8 cellular contexts compared by ENCODE assay signal in genomic region chr19:10748195-10748923, GRCh38. TPM values are rescaled to one million over a fixed set of nuclear protein-coding genes. Genes with fewer than 3 reads are reported as not detected.
DNase-seq lines count a peak whose midpoint lies in the region; ATAC-seq and TF ChIP-seq lines count a peak whose summit lies in the region.

No MANE protein-coding gene starts in this region.

- no peaks in the 10 kb centered on the region for H3K36me3 ChIP-seq in heart left ventricle
- H3K36me3 ChIP-seq in upper lobe of left lung = no peaks in the 10 kb centered on the region

- 79 to 88% (median 85%) methylated on average over 16 to 20 of the region's 20 CpGs for WGBS in heart left ventricle, 4 donors
- WGBS in upper lobe of left lung, 2 donors = 89 to 90% methylated on average over 19 to 20 of the region's 20 CpGs

- no peaks in the 10 kb centered on the region for H3K36me3 Mint-ChIP-seq in chondrocyte (ENCODE audit: low read depth)
- no peaks in the 10 kb centered on the region for H3K36me3 Mint-ChIP-seq in naive thymus-derived CD8-positive, alpha-beta T cell

- POLR2A ChIA-PET in naive thymus-derived CD8-positive, alpha-beta T cell (lab: Charles Lee) = interaction anchor here (0.6 kb wide), 1 partner anchor 17 kb away, joined by 3 read pairs; no protein-coding TSS in a partner anchor

- no peak overlapping the region for H3K4me3 Mint-ChIP-seq in chondrocyte (ENCODE audit: unreplicated experiment)
- H3K4me3 Mint-ChIP-seq in naive thymus-derived CD8-positive, alpha-beta T cell = peak overlapping the region in 5 of 10 donors; percentile 28 to 77 (median 47)

- H3K27me3 Mint-ChIP-seq in chondrocyte (ENCODE audit: low read depth) = no peaks in the 10 kb centered on the region
- no peaks in the 10 kb centered on the region for H3K27me3 Mint-ChIP-seq in naive thymus-derived CD8-positive, alpha-beta T cell

- TF ChIP-seq POLR2A in heart left ventricle (IDR thresholded peaks at IDR 0.05) (no peak), upper lobe of left lung (IDR thresholded peaks at IDR 0.05) (no peak)

- TF ChIP-seq CTCF in heart left ventricle (IDR thresholded peaks at IDR 0.05) (no peak), chondrocyte (IDR thresholded peaks at IDR 0.05) (no peak), upper lobe of left lung (IDR thresholded peaks at IDR 0.05) (no peak)

- H3K27ac ChIP-seq in heart left ventricle (peak overlapping the region; percentile 35 to 94 (median 69)), upper lobe of left lung (peak overlapping the region; percentile 81 to 93 (median 90))

- DNase-seq in heart left ventricle (no peak), left cardiac atrium (no peak), chondrocyte (ENCODE audit: low spot score) (no peak), upper lobe of left lung (no peak), NK-92 (lab: John Stamatoyannopoulos, UW; ENCODE audit: unreplicated experiment) (no peak), EL (no peak)
- DNase-seq in naive thymus-derived CD8-positive, alpha-beta T cell = no peak
- no peak for DNase-seq in activated CD4-positive, alpha-beta T cell treated with anti-CD3 and anti-CD28 coated beads, Interleukin-2, amount 50 U/mL, for 4 hours

- no peaks in the 10 kb centered on the region for H3K9me3 Mint-ChIP-seq in chondrocyte (ENCODE audit: low read depth)
- H3K9me3 Mint-ChIP-seq in naive thymus-derived CD8-positive, alpha-beta T cell = no peaks in the 10 kb centered on the region

- intact Hi-C loops in heart left ventricle (cut with DNase I) = no loop called here
- intact Hi-C loops in left cardiac atrium (cut with DNase I) = no loop called here

- H3K27ac Mint-ChIP-seq in chondrocyte (ENCODE audit: unreplicated experiment) = peak overlapping the region; percentile 68
- H3K27ac Mint-ChIP-seq in naive thymus-derived CD8-positive, alpha-beta T cell = peak overlapping the region; percentile 43 to 97 (median 90)

- H3K9me3 ChIP-seq in heart left ventricle (no peaks in the 10 kb centered on the region), upper lobe of left lung (no peaks in the 10 kb centered on the region)

- ATAC-seq in heart left ventricle (peak in 1 of 4 donors; percentile 1), left cardiac atrium (no peak), upper lobe of left lung (ENCODE audit: low FRiP score in 2 of 2) (no peak)
- no peak for ATAC-seq in naive thymus-derived CD8-positive, alpha-beta T cell

- H3K4me1 ChIP-seq in heart left ventricle (peaks cover 24 to 89% (median 76%) of the 10 kb centered on the region in 12 donors), upper lobe of left lung (peaks cover 76 to 98% (median 82%) of the 10 kb centered on the region in 4 donors)

- TF ChIP-seq EP300 in upper lobe of left lung (IDR thresholded peaks at IDR 0.05) = no peak

- H3K27me3 ChIP-seq in heart left ventricle (no peaks in the 10 kb centered on the region), upper lobe of left lung (no peaks in the 10 kb centered on the region)

- peaks cover 68% of the 10 kb centered on the region for H3K4me1 Mint-ChIP-seq in chondrocyte (ENCODE audit: low read depth)
- peaks cover 26 to 88% (median 73%) of the 10 kb centered on the region in 4 donors for H3K4me1 Mint-ChIP-seq in naive thymus-derived CD8-positive, alpha-beta T cell

- H3K4me3 ChIP-seq in heart left ventricle (no peak overlapping the region), upper lobe of left lung (no peak overlapping the region)

RNA-seq across cellular contexts. Expression of gene DNM2, which starts 30.5 kb away (rescaled TPM):
- total RNA-seq in heart left ventricle (100 to 1,000 TPM in 8 of 9 donors, 10 to 100 TPM in 1; 98.9 to 204 (median 137) TPM), left cardiac atrium (100 to 1,000 TPM; 125 to 186 TPM), chondrocyte (106 to 125 TPM (median 116 TPM) in 3 replicates), upper lobe of left lung (100 to 1,000 TPM; 238 to 744 (median 318) TPM)
- 100 to 1,000 TPM in 1 of 2 donors, 10 to 100 TPM in 1; 98.9 to 118 TPM for polyA plus RNA-seq in heart left ventricle
- 100 to 1,000 TPM; 267 to 270 TPM for total RNA-seq in naive thymus-derived CD8-positive, alpha-beta T cell
- polyA plus RNA-seq in naive thymus-derived CD8-positive, alpha-beta T cell = 10 to 100 TPM; 45.0 to 91.4 (median 60.9) TPM

RNA-seq across cellular contexts. Expression of gene QTRT1, which starts 47.1 kb away (rescaled TPM):
- 10 to 100 TPM; 16.6 to 31.8 (median 25.7) TPM for total RNA-seq in heart left ventricle
- 10 to 100 TPM; 32.1 to 46.6 TPM for polyA plus RNA-seq in heart left ventricle
- total RNA-seq in left cardiac atrium = 10 to 100 TPM; 24.7 to 28.2 TPM
- 28.2 to 50.2 TPM (median 33.7 TPM) in 3 replicates for total RNA-seq in chondrocyte
- total RNA-seq in naive thymus-derived CD8-positive, alpha-beta T cell = 10 to 100 TPM; 54.7 to 62.3 TPM
- 10 to 100 TPM; 33.5 to 41.0 (median 36.6) TPM for polyA plus RNA-seq in naive thymus-derived CD8-positive, alpha-beta T cell
- total RNA-seq in upper lobe of left lung = 10 to 100 TPM; 11.0 to 85.9 (median 32.5) TPM
